Comparison of ENCODE assay signal across 33 cellular contexts in the genomic region with DNA sequence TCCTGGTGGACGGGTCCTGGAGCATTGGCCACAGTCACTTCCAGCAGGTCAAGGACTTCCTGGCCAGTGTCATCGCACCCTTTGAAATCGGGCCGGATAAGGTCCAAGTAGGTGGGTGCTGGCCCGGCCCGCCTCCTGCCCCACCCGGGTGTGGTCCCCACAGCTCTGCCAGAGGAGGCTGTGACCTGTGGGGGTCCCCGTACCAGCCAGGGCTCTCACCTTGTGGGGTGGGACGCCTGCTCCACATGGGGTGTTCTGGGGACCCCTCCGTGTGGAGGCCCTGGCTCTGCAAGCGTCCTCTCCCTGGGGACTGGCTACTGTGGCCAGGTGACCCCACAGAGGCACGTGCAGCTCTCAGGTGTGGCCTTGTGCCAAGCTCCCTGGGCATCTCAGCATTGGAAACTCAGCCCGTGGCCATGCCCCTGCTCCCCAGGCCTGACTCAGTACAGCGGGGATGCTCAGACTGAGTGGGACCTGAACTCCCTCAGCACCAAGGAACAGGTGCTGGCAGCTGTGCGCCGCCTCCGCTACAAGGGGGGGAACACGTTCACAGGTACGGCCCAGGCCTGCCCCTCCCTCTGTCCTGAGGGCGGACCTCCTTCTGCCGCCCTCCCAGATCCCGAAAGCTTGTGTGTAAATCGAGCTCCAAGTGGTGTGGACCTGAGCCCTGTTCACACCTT. TPM values are rescaled to one million over a fixed set of nuclear protein-coding genes. Genes with fewer than 3 reads are reported as not detected.
"Had no signal": no experiment of that assay in that cellular context is flagged by ENCODE, and none has a peak within 500 bp of the region (broad histone marks: within the 10 kb centered on the region; RNA-seq: fewer than 3 reads in every experiment).

No MANE protein-coding gene starts in this region.

- H3K4me2 ChIP-seq: hepatocyte had no signal

- H3K27ac ChIP-seq: epithelial cell of prostate, gastrocnemius medialis, hepatocyte, neutrophil, pancreas, sigmoid colon, stomach, thyroid gland had no signal

- H3K36me3 ChIP-seq: gastrocnemius medialis, neutrophil, pancreas, sigmoid colon, stomach, thyroid gland had no signal

- DNase-seq: cerebellar nuclear complex; cortex of kidney; foreskin fibroblast; gastrocnemius medialis; head of caudate nucleus; left colon; left ventricle myocardium superior; natural killer cell; retina; sigmoid colon; stimulated activated CD4-positive, alpha-beta T cell treated with anti-CD3 and anti-CD28 coated beads, Interleukin-2, amount 100 ng/mL, for 24 hours; stimulated activated CD4-positive, alpha-beta T cell treated with anti-CD3 and anti-CD28 coated beads, Interleukin-4, amount 100 ng/mL, for 24 hours; stimulated activated naive CD4-positive, alpha-beta T cell treated with Interleukin-2 at 50 U/mL for 16 hours; stomach; thyroid gland; trophoblast cell had no signal

- H2AFZ ChIP-seq: hepatocyte had no signal

- H3K4me1 ChIP-seq: gastrocnemius medialis, pancreas, sigmoid colon, thyroid gland had no signal

- ATAC-seq: esophagus mucosa; gastrocnemius medialis; left colon; left ventricle myocardium superior; natural killer cell; pancreas; stimulated activated effector memory CD8-positive, alpha-beta T cell treated with anti-CD3 and anti-CD28 coated beads, Interleukin-12 subunit alpha, Interleukin-12 subunit beta, amount 100 ng/mL, for 72 hours had no signal

- FAIRE-seq: islet of Langerhans, pancreas had no signal

- H3K4me3 ChIP-seq: gastrocnemius medialis, hepatocyte, lung, pancreas, sigmoid colon, stomach, thyroid gland had no signal

- H3K27me3 ChIP-seq: hepatocyte, neutrophil had no signal

- H3K9me3 ChIP-seq: gastrocnemius medialis, neutrophil, pancreas, sigmoid colon, stomach, thyroid gland had no signal

RNA-seq across cellular contexts. Expression of a gene that starts 14.7 kb away (rescaled TPM):
- total RNA-seq: dermis microvascular lymphatic vessel endothelial cell, esophagus mucosa, glomerular endothelial cell, hepatocyte, kidney epithelial cell, left colon, left ventricle myocardium superior, mononuclear cell, omental fat pad, pancreas, pulmonary artery endothelial cell, sigmoid colon, subcutaneous adipose tissue, ureter had no signal
- polyA plus RNA-seq: hepatocyte had no signal

RNA-seq across cellular contexts. Expression of a gene that starts 53.4 kb away (rescaled TPM):
- total RNA-seq: dermis microvascular lymphatic vessel endothelial cell, esophagus mucosa, gastrocnemius medialis, left ventricle myocardium superior, mononuclear cell, natural killer cell, omental fat pad, pancreas, posterior vena cava, pulmonary artery endothelial cell, subcutaneous adipose tissue, ureter had no signal

RNA-seq across cellular contexts. Expression of a gene that starts 53.5 kb away (rescaled TPM):
- total RNA-seq: esophagus mucosa, gastrocnemius medialis, glomerular endothelial cell, hepatocyte, kidney epithelial cell, left colon, mononuclear cell, natural killer cell, omental fat pad, posterior vena cava, pulmonary artery endothelial cell, subcutaneous adipose tissue, ureter had no signal
